Comparison of ENCODE assay signal across 26 cellular contexts in the genomic region with DNA sequence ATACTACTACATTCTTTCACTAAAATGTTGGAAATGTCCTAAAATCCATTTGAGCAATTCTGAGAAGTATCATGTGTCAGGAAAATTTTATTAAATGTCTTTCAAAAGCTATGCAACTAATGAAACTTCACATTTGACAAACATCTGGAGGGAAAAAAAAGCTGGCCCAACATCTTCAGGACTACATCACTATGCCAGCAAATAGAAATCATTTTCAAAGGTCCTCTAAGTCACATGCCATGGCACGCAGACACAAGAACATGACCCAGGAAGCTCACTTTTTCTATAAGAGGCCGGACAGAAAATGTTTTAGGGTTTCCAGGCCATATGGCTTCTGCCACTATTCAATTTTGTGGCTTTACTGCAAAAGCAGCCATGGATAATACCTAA. TPM values are rescaled to one million over a fixed set of nuclear protein-coding genes. Genes with fewer than 3 reads are reported as not detected.
DNase-seq lines count a peak whose midpoint lies in the region; ATAC-seq, FAIRE-seq and TF ChIP-seq lines count a peak whose summit lies in the region.
"Had no signal": no experiment of that assay in that cellular context is flagged by ENCODE, and none has a peak within 500 bp of the region (broad histone marks: within the 10 kb centered on the region; RNA-seq: fewer than 3 reads in every experiment).

No MANE protein-coding gene starts in this region.

- H3K4me3 ChIP-seq in A549 (no peak overlapping the region), SJSA1 (no peak overlapping the region), esophagus squamous epithelium (no peak overlapping the region), psoas muscle (no peak overlapping the region), lower leg skin (ENCODE audit: low read depth, poor library complexity, severe bottlenecking) (no peak overlapping the region)
- H3K4me3 ChIP-seq: body of pancreas, coronary artery, GM12878, MG63, ovary, smooth muscle cell had no signal

- DNase-seq in A549 (ENCODE audit: low read depth in 1 of 2, low spot score in 1 of 2) (no peak), SJSA1 (ENCODE audit: low read depth in 1 of 2, low spot score in 2 of 2) (no peak), esophagus squamous epithelium (lab: John Stamatoyannopoulos, UW) (no peak), psoas muscle (no peak), AG08396 (ENCODE audit: low spot score) (no peak), lower leg skin (ENCODE audit: low spot score in 2 of 2) (no peak), A172 (ENCODE audit: low spot score) (no peak), NCI-H2227 treated with DMSO at 0.1 percent for 48 hours (lab: John Stamatoyannopoulos, UW) (no peak)
- DNase-seq: activated B cell treated with CpG ODN at 0.5 μM for 24 hours; body of pancreas; CD4-positive, alpha-beta memory T cell; DMS153; GF-D8; MG63; NCI-H146; NCI-H2171 treated with DMSO at 0.1 percent for 48 hours; NCI-H82; ovary; PC-3; stimulated activated CD4-positive, alpha-beta T cell treated with anti-CD3 and anti-CD28 coated beads, Interleukin-4, amount 100 ng/mL, for 4 hours; substantia nigra had no signal

- TF ChIP-seq EP300 in A549 (IDR thresholded peaks at IDR 0.05) = no peak

- TF ChIP-seq POLR2A in A549 (IDR thresholded peaks at IDR 0.05; ENCODE audit: low read length) (no peak), esophagus squamous epithelium (IDR thresholded peaks at IDR 0.05) (no peak), lower leg skin (IDR thresholded peaks at IDR 0.05) (no peak)

- CTCF ChIA-PET in A549 (lab: Yijun Ruan, JAX) = interaction anchor here (0.6 to 2.0 kb wide), 8 partner anchors 9 to 134 kb away, joined by 3 to 8 read pairs (median 4); a partner anchor contains a TSS

- H3K4me2 ChIP-seq in A549 = peak overlapping the region; percentile 2; the same call in 1 of the 3 replicates
- H3K4me2 ChIP-seq: smooth muscle cell had no signal

- intact Hi-C loops in esophagus squamous epithelium (cut with DNase I) = no loop called here
- intact Hi-C loops in psoas muscle (cut with DNase I) = no loop called here
- intact Hi-C loops in lower leg skin (cut with DNase I; ENCODE audit: low total_unique reads) = loop anchor here (10.0 kb wide), 1 partner anchor 338 kb away; no protein-coding TSS in a partner anchor

- no peak for TF ChIP-seq CTCF in A549 (IDR thresholded peaks at IDR 0.05)
- TF ChIP-seq CTCF in esophagus squamous epithelium (IDR thresholded peaks at IDR 0.05) = no peak
- no peak for TF ChIP-seq CTCF in psoas muscle (IDR thresholded peaks at IDR 0.05)
- TF ChIP-seq CTCF in lower leg skin (IDR thresholded peaks at IDR 0.05) = no peak

- H3K27ac ChIP-seq in A549 = no peak overlapping the region
- H3K27ac ChIP-seq in SJSA1 = peak overlapping the region; percentile 86
- peak overlapping the region in 3 of 4 donors; percentile 27 to 76 (median 71) for H3K27ac ChIP-seq in esophagus squamous epithelium
- H3K27ac ChIP-seq in psoas muscle = peak overlapping the region; percentile 2
- H3K27ac ChIP-seq: ovary had no signal

- ATAC-seq in A549 (no peak), psoas muscle (no peak)
- ATAC-seq: activated naive CD4-positive, alpha-beta T cell treated with anti-CD3 and anti-CD28 coated beads, Interleukin-2, amount 50 U/mL, for 72 hours; body of pancreas; GM12878; PC-3 had no signal

- peaks cover 18% of the 10 kb centered on the region for H3K4me1 ChIP-seq in A549
- peaks cover 41% of the 10 kb centered on the region for H3K4me1 ChIP-seq in SJSA1 (replicated peaks)
- peaks cover 10 to 44% (median 17%) of the 10 kb centered on the region in 3 donors for H3K4me1 ChIP-seq in esophagus squamous epithelium
- peaks cover 55% of the 10 kb centered on the region for H3K4me1 ChIP-seq in psoas muscle

- no peaks in the 10 kb centered on the region for H3K27me3 ChIP-seq in SJSA1 (replicated peaks)
- no peaks in the 10 kb centered on the region for H3K27me3 ChIP-seq in esophagus squamous epithelium
- H3K27me3 ChIP-seq in psoas muscle (ENCODE audit: insufficient read depth in 3 of 3, low read length in 2 of 3) = no peaks in the 10 kb centered on the region
- H3K27me3 ChIP-seq: body of pancreas, MG63, ovary had no signal

- WGBS in A549 (ENCODE audit: missing lambda C conversion rate) = 85% methylated on average over 2 of the region's 2 CpGs
- WGBS in esophagus squamous epithelium, 2 donors = 30 to 36% methylated on average over 2 of the region's 2 CpGs
- 23 to 52% (median 27%) methylated on average over 2 of the region's 2 CpGs for WGBS in psoas muscle, 3 donors
- 17 to 29% methylated on average over 2 of the region's 2 CpGs for WGBS in lower leg skin, 2 donors

- H3K9me3 ChIP-seq in A549 = no peaks in the 10 kb centered on the region
- H3K9me3 ChIP-seq in SJSA1 (replicated peaks) = no peaks in the 10 kb centered on the region
- no peaks in the 10 kb centered on the region for H3K9me3 ChIP-seq in esophagus squamous epithelium
- H3K9me3 ChIP-seq in psoas muscle = no peaks in the 10 kb centered on the region
- H3K9me3 ChIP-seq: body of pancreas, MG63, ovary had no signal

- no peak for TF ChIP-seq RAD21 in A549 (conservative IDR thresholded peaks at IDR 0.05 in 1 of 2, IDR thresholded peaks at IDR 0.05 in 1 of 2)

- FAIRE-seq in A549 (lab: Jason Lieb, UNC) = no peak
- FAIRE-seq: GM12878, H54 had no signal

- POLR2A ChIA-PET in A549 (lab: Yijun Ruan, JAX) = interaction anchor here (0.6 to 4.0 kb wide), 2 partner anchors 11 to 232 kb away, joined by 14 to 24 read pairs; a partner anchor contains a TSS

- H3K36me3 ChIP-seq in SJSA1 (peaks cover 60% of the 10 kb centered on the region), esophagus squamous epithelium (peaks cover 4 to 66% (median 8%) of the 10 kb centered on the region in 3 donors), psoas muscle (ENCODE audit: insufficient read depth in 1 of 2, low read depth in 1 of 2) (peaks cover 7 to 75% of the 10 kb centered on the region in 2 donors)
- H3K36me3 ChIP-seq: ovary had no signal

TF ChIP-seq in A549, 52 proteins besides CTCF, POLR2A, EP300 and RAD21 (continues in another document):
- TF ChIP-seq, protein P1, sequence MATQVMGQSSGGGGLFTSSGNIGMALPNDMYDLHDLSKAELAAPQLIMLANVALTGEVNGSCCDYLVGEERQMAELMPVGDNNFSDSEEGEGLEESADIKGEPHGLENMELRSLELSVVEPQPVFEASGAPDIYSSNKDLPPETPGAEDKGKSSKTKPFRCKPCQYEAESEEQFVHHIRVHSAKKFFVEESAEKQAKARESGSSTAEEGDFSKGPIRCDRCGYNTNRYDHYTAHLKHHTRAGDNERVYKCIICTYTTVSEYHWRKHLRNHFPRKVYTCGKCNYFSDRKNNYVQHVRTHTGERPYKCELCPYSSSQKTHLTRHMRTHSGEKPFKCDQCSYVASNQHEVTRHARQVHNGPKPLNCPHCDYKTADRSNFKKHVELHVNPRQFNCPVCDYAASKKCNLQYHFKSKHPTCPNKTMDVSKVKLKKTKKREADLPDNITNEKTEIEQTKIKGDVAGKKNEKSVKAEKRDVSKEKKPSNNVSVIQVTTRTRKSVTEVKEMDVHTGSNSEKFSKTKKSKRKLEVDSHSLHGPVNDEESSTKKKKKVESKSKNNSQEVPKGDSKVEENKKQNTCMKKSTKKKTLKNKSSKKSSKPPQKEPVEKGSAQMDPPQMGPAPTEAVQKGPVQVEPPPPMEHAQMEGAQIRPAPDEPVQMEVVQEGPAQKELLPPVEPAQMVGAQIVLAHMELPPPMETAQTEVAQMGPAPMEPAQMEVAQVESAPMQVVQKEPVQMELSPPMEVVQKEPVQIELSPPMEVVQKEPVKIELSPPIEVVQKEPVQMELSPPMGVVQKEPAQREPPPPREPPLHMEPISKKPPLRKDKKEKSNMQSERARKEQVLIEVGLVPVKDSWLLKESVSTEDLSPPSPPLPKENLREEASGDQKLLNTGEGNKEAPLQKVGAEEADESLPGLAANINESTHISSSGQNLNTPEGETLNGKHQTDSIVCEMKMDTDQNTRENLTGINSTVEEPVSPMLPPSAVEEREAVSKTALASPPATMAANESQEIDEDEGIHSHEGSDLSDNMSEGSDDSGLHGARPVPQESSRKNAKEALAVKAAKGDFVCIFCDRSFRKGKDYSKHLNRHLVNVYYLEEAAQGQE (IDR thresholded peaks at IDR 0.05) = no peak
- TF ChIP-seq, protein P2, sequence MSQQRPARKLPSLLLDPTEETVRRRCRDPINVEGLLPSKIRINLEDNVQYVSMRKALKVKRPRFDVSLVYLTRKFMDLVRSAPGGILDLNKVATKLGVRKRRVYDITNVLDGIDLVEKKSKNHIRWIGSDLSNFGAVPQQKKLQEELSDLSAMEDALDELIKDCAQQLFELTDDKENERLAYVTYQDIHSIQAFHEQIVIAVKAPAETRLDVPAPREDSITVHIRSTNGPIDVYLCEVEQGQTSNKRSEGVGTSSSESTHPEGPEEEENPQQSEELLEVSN (IDR thresholded peaks at IDR 0.05; ENCODE audit: borderline replicate concordance, low read depth) = no peak
- no peak for TF ChIP-seq ZSCAN20 (CRISPR knock-in tag; IDR thresholded peaks at IDR 0.05)
- no peak for TF ChIP-seq KDM1A (IDR thresholded peaks at IDR 0.05; ENCODE audit: low read depth)
- TF ChIP-seq PHF8 (IDR thresholded peaks at IDR 0.05; ENCODE audit: borderline replicate concordance, low read depth) = no peak

RNA-seq across cellular contexts. Expression of a gene that starts 11.6 kb away (rescaled TPM):
- polyA plus RNA-seq in A549 (2011; rRNA removed) (23.0 and 33.1 TPM in 2 replicates), A549 (2017; fragmentation: RNase III; extraction: RNeasy Plus Mini Kit Qiagen cat#74134 plus additional on column Dnase treatment) (25.2 to 26.7 TPM (median 25.9 TPM) in 3 replicates), psoas muscle (100 to 1,000 TPM in 1 of 3 donors, 10 to 100 TPM in 2; 25.9 to 101 (median 32.6) TPM)
- 17.2 and 21.3 TPM in 2 replicates for polyA plus RNA-seq in A549 (2012; cell fraction: cytosol; rRNA removed)
- polyA plus RNA-seq in A549 (2012; cell fraction: nucleus; rRNA removed) = 54.8 and 76.8 TPM in 2 replicates
- 104 and 122 TPM in 2 replicates for polyA minus RNA-seq in A549 (2011; rRNA and poly(A)+ RNA removed)
- total RNA-seq in SJSA1 (2014; rRNA removed; shearing (Covaris generic)) = 21.9 and 31.4 TPM in 2 replicates
- total RNA-seq in esophagus squamous epithelium (10 to 100 TPM; 16.0 to 45.2 (median 18.1) TPM), psoas muscle (10 to 100 TPM; 49.2 to 55.3 (median 50.6) TPM), lower leg skin (10 to 100 TPM; 20.1 to 39.6 (median 36.0) TPM)
- total RNA-seq in A172 (2014; rRNA removed; shearing (Covaris generic)) = 32.7 and 36.7 TPM in 2 replicates

RNA-seq across cellular contexts. Expression of a gene that starts 16.0 kb away (rescaled TPM):
- 0.01 TPM in 2 replicates for polyA plus RNA-seq in A549 (2011; rRNA removed)
- 0.01 TPM in 1 of 2 replicates, not detected in the other for polyA plus RNA-seq in A549 (2012; cell fraction: cytosol; rRNA removed)
- 0.04 TPM in 1 of 2 replicates, not detected in the other for polyA plus RNA-seq in A549 (2012; cell fraction: nucleus; rRNA removed)
- not detected in 3 replicates for polyA plus RNA-seq in A549 (2017; fragmentation: RNase III; extraction: RNeasy Plus Mini Kit Qiagen cat#74134 plus additional on column Dnase treatment)
- polyA minus RNA-seq in A549 (2011; rRNA and poly(A)+ RNA removed) = 0.10 TPM in 1 of 2 replicates, not detected in the other
- not detected in 2 replicates for total RNA-seq in SJSA1 (2014; rRNA removed; shearing (Covaris generic))
- under 1 TPM in 2 of 4 donors, not detected in 2; 0.13 to 0.19 TPM for total RNA-seq in esophagus squamous epithelium
- total RNA-seq in psoas muscle = not detected
- polyA plus RNA-seq in psoas muscle = under 1 TPM in 1 of 3 donors, not detected in 2; 0.01 TPM
- total RNA-seq in lower leg skin = not detected
- total RNA-seq in A172 (2014; rRNA removed; shearing (Covaris generic)) = 0.10 and 0.22 TPM in 2 replicates
- total RNA-seq: activated B cell treated with CpG ODN at 0.5 μM for 24 hours; activated naive CD4-positive, alpha-beta T cell treated with anti-CD3 and anti-CD28 coated beads, Interleukin-2, amount 50 U/mL, for 72 hours; CD4-positive, alpha-beta memory T cell; GM12878; PC-3; smooth muscle cell had no signal
- polyA plus RNA-seq: CD4-positive, alpha-beta memory T cell; GM12878; smooth muscle cell had no signal

Comparison
In these comparisons a context has a peak if more than half of its experiments do, and no peak if none do; other contexts are left out.
1. H3K27ac ChIP-seq: peak in SJSA1 (single experiment), esophagus squamous epithelium (3 of 4) and psoas muscle (single experiment); none in A549 (0 of 2).